Comparison of ENCODE assay signal across 12 cellular contexts in genomic region chr4:108483077-108483476, GRCh38.
DNase-seq lines count a peak whose midpoint lies in the region; ATAC-seq, FAIRE-seq and TF ChIP-seq lines count a peak whose summit lies in the region.
"Had no signal": no experiment of that assay in that cellular context is flagged by ENCODE, and none has a peak within 500 bp of the region (broad histone marks: within the 10 kb centered on the region; RNA-seq: fewer than 3 reads in every experiment).

No MANE protein-coding gene starts in this region.

- no peaks in the 10 kb centered on the region for H4K20me1 ChIP-seq in GM12878 (ENCODE audit: control insufficient read depth, insufficient read depth)

- in situ Hi-C loops in GM12878 (cut with MboI), result no loop called here

- no peaks in the 10 kb centered on the region for H3K27me3 Mint-ChIP-seq in T-helper 17 cell
- H3K27me3 Mint-ChIP-seq: progenitor cell of endocrine pancreas had no signal

- H3K36me3 Mint-ChIP-seq in T-helper 17 cell (ENCODE audit: low read depth), result no peaks in the 10 kb centered on the region

- RAD21 ChIA-PET in GM12878 (lab: Charles Lee; ENCODE audit: unreplicated experiment), result no interaction called here

- POLR2A ChIA-PET in GM12878 (lab: Charles Lee), result no interaction called here

- DNase-seq in stimulated activated CD4-positive, alpha-beta T cell treated with anti-CD3 and anti-CD28 coated beads, Interleukin-12 subunit alpha, Interleukin-12 subunit beta, amount 100 ng/mL, for 48 hours (ENCODE audit: low read depth in 2 of 3, low spot score in 1 of 3), result peak in 2 of 3 donors; percentile 24 to 31
- DNase-seq in stimulated activated CD4-positive, alpha-beta T cell treated with anti-CD3 and anti-CD28 coated beads, Interleukin-12 subunit alpha, Interleukin-12 subunit beta, amount 100 ng/mL, for 4 hours, result no peak
- DNase-seq in T-helper 17 cell, result no peak
- DNase-seq in GM12878 (ENCODE audit: low read depth, low spot score), result no peak
- peak; percentile 10 for DNase-seq in stimulated activated naive CD4-positive, alpha-beta T cell treated with Interleukin-2 at 50 U/mL for 16 hours (lab: John Stamatoyannopoulos, UW)
- DNase-seq in aorta, result no peak
- no peak for DNase-seq in T1000 (lab: John Stamatoyannopoulos, UW)
- DNase-seq: endodermal cell, NCI-H2107, upper lobe of left lung had no signal

- no peak for TF ChIP-seq EP300 in GM12878 (IDR thresholded peaks at IDR 0.05; ENCODE audit: borderline replicate concordance in 1 of 2, control insufficient read depth in 1 of 2, low read depth in 2 of 2, low read length in 2 of 2)

- H3K36me3 ChIP-seq in GM12878 (ENCODE audit: control insufficient read depth in 2 of 2, insufficient read depth in 2 of 2, low read length in 1 of 2), result no peaks in the 10 kb centered on the region
- no peaks in the 10 kb centered on the region for H3K36me3 ChIP-seq in aorta (ENCODE audit: control insufficient read depth in 1 of 2, insufficient read depth in 2 of 2, low read length in 1 of 2)
- H3K36me3 ChIP-seq: upper lobe of left lung had no signal

- FAIRE-seq in GM12878 (lab: Jason Lieb, UNC), result no peak

- no peak for TF ChIP-seq RAD21 in GM12878 (IDR thresholded peaks at IDR 0.05; ENCODE audit: insufficient read depth, low read depth, low read length)

- no TSS peak for BruUV-seq in GM12878 (replicated peaks; lab: Mats Ljungman, UMichigan)

- no peak overlapping the region for H3K4me3 ChIP-seq in GM12878
- H3K4me3 ChIP-seq in aorta (ENCODE audit: low read length in 2 of 2), result no peak overlapping the region
- H3K4me3 ChIP-seq: upper lobe of left lung had no signal

- TF ChIP-seq POLR2A in GM12878 (IDR thresholded peaks at IDR 0.05; ENCODE audit: low read depth, low read length), result no peak

- H3K79me2 ChIP-seq in GM12878 (ENCODE audit: control insufficient read depth, insufficient read depth, low read length), result no peaks in the 10 kb centered on the region

- no peak overlapping the region for H3K9ac ChIP-seq in GM12878 (ENCODE audit: control insufficient read depth, insufficient read depth, low read length)

- H3K4me3 Mint-ChIP-seq in T-helper 17 cell, result peak overlapping the region; percentile 76
- H3K4me3 Mint-ChIP-seq: endodermal cell had no signal

- H3K4me1 ChIP-seq in GM12878 (ENCODE audit: control insufficient read depth, insufficient read depth, low read length) (no peaks in the 10 kb centered on the region), aorta (ENCODE audit: control insufficient read depth in 1 of 2, insufficient read depth in 2 of 2, low read length in 2 of 2) (no peaks in the 10 kb centered on the region)

- no peak for TF ChIP-seq CTCF in GM12878 (IDR thresholded peaks at IDR 0.05 in 2 of 3, conservative IDR thresholded peaks at IDR 0.05 in 1 of 3; ENCODE audit: control insufficient read depth in 2 of 3, extremely low read depth in 1 of 3, insufficient read depth in 1 of 3, low read depth in 3 of 3, low read length in 3 of 3)

- intact Hi-C loops in GM12878 (cut with micrococcal nuclease; ENCODE audit: unreplicated experiment), result no loop called here
- intact Hi-C loops in aorta (cut with DNase I), result no loop called here

- H3K27me3 ChIP-seq in GM12878 (replicated peaks in 1 of 2; ENCODE audit: control insufficient read depth in 2 of 2, insufficient read depth in 2 of 2, low read length in 1 of 2) (no peaks in the 10 kb centered on the region), aorta (ENCODE audit: control insufficient read depth in 1 of 2, insufficient read depth in 2 of 2, low read length in 1 of 2) (no peaks in the 10 kb centered on the region)
- H3K27me3 ChIP-seq: upper lobe of left lung had no signal

- SMC1A ChIA-PET in GM12878 (lab: Charles Lee; ENCODE audit: uncharacterized antibody, unreplicated experiment), result no interaction called here

- WGBS in GM12878 (ENCODE audit: insufficient coverage, insufficient replicate concordance, low lambda C conversion rate, missing lambda C conversion rate), result 0% methylated on average over 1 of the region's 1 CpG
- WGBS in aorta, 2 donors, result 18% methylated on average over 1 of the region's 1 CpG

- H2AFZ ChIP-seq in GM12878 (ENCODE audit: control insufficient read depth, low read depth, low read length), result no peak overlapping the region

- ATAC-seq in T-helper 17 cell (peak; percentile 46), GM12878 (no peak; the same call in 2 of the 3 replicates), GM21423 (IDR thresholded peaks at IDR 0.05; ENCODE audit: unreplicated experiment) (no peak), aorta (ENCODE audit: low FRiP score) (no peak)

- H3K9me3 ChIP-seq in T-helper 17 cell (ENCODE audit: control insufficient read depth, low read length, poor library complexity, severe bottlenecking) (no peaks in the 10 kb centered on the region), GM12878 (replicated peaks; ENCODE audit: control insufficient read depth, insufficient read depth, low read length) (no peaks in the 10 kb centered on the region), aorta (ENCODE audit: control insufficient read depth, low read length) (peaks cover 1% of the 10 kb centered on the region)
- H3K9me3 ChIP-seq: upper lobe of left lung had no signal

- peaks cover 21% of the 10 kb centered on the region for H3K4me1 Mint-ChIP-seq in T-helper 17 cell

- H3K4me2 ChIP-seq in GM12878 (ENCODE audit: control insufficient read depth, insufficient read depth), result 0 out of 2 replicates have a peak overlapping the region, but pooled peaks have one; percentile 17

- CTCF ChIA-PET in GM12878 (lab: Yijun Ruan, JAX), result no interaction called here

- peak overlapping the region; percentile 45 for H3K27ac Mint-ChIP-seq in T-helper 17 cell
- H3K27ac Mint-ChIP-seq: endodermal cell had no signal

- H3K27ac ChIP-seq in GM12878 (ENCODE audit: control insufficient read depth, insufficient read depth) (no peak overlapping the region), aorta (ENCODE audit: low read depth in 1 of 2, low read length in 2 of 2) (no peak overlapping the region)
- H3K27ac ChIP-seq: upper lobe of left lung had no signal

TF ChIP-seq in GM12878, 131 proteins besides CTCF, POLR2A, EP300 and RAD21 (continues in another document):
- no peak for TF ChIP-seq SREBF2 (IDR thresholded peaks at IDR 0.05; ENCODE audit: low read length)
- TF ChIP-seq, protein P1, sequence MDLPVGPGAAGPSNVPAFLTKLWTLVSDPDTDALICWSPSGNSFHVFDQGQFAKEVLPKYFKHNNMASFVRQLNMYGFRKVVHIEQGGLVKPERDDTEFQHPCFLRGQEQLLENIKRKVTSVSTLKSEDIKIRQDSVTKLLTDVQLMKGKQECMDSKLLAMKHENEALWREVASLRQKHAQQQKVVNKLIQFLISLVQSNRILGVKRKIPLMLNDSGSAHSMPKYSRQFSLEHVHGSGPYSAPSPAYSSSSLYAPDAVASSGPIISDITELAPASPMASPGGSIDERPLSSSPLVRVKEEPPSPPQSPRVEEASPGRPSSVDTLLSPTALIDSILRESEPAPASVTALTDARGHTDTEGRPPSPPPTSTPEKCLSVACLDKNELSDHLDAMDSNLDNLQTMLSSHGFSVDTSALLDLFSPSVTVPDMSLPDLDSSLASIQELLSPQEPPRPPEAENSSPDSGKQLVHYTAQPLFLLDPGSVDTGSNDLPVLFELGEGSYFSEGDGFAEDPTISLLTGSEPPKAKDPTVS (IDR thresholded peaks at IDR 0.05; ENCODE audit: low read depth, low read length), result no peak
- no peak for TF ChIP-seq ZNF384 (IDR thresholded peaks at IDR 0.05; ENCODE audit: borderline replicate concordance, low read depth, low read length)
- TF ChIP-seq, protein P2, sequence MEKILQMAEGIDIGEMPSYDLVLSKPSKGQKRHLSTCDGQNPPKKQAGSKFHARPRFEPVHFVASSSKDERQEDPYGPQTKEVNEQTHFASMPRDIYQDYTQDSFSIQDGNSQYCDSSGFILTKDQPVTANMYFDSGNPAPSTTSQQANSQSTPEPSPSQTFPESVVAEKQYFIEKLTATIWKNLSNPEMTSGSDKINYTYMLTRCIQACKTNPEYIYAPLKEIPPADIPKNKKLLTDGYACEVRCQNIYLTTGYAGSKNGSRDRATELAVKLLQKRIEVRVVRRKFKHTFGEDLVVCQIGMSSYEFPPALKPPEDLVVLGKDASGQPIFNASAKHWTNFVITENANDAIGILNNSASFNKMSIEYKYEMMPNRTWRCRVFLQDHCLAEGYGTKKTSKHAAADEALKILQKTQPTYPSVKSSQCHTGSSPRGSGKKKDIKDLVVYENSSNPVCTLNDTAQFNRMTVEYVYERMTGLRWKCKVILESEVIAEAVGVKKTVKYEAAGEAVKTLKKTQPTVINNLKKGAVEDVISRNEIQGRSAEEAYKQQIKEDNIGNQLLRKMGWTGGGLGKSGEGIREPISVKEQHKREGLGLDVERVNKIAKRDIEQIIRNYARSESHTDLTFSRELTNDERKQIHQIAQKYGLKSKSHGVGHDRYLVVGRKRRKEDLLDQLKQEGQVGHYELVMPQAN (conservative IDR thresholded peaks at IDR 0.05), result no peak
- TF ChIP-seq ZZZ3 (IDR thresholded peaks at IDR 0.05; ENCODE audit: control insufficient read depth, insufficient read length, low read depth), result no peak
- TF ChIP-seq SP1 (IDR thresholded peaks at IDR 0.05; ENCODE audit: low read depth, low read length), result no peak
- TF ChIP-seq NFIC (IDR thresholded peaks at IDR 0.05; ENCODE audit: low read depth, low read length), result no peak
- TF ChIP-seq, protein P3, sequence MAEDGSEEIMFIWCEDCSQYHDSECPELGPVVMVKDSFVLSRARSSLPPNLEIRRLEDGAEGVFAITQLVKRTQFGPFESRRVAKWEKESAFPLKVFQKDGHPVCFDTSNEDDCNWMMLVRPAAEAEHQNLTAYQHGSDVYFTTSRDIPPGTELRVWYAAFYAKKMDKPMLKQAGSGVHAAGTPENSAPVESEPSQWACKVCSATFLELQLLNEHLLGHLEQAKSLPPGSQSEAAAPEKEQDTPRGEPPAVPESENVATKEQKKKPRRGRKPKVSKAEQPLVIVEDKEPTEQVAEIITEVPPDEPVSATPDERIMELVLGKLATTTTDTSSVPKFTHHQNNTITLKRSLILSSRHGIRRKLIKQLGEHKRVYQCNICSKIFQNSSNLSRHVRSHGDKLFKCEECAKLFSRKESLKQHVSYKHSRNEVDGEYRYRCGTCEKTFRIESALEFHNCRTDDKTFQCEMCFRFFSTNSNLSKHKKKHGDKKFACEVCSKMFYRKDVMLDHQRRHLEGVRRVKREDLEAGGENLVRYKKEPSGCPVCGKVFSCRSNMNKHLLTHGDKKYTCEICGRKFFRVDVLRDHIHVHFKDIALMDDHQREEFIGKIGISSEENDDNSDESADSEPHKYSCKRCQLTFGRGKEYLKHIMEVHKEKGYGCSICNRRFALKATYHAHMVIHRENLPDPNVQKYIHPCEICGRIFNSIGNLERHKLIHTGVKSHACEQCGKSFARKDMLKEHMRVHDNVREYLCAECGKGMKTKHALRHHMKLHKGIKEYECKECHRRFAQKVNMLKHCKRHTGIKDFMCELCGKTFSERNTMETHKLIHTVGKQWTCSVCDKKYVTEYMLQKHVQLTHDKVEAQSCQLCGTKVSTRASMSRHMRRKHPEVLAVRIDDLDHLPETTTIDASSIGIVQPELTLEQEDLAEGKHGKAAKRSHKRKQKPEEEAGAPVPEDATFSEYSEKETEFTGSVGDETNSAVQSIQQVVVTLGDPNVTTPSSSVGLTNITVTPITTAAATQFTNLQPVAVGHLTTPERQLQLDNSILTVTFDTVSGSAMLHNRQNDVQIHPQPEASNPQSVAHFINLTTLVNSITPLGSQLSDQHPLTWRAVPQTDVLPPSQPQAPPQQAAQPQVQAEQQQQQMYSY (CRISPR knock-in tag; IDR thresholded peaks at IDR 0.05), result no peak

Comparison
In these comparisons a context has a peak if more than half of its experiments do, and no peak if none do; other contexts are left out.
1. DNase-seq: peak in stimulated activated CD4-positive, alpha-beta T cell treated with anti-CD3 and anti-CD28 coated beads, Interleukin-12 subunit alpha, Interleukin-12 subunit beta, amount 100 ng/mL, for 48 hours (2 of 3) and stimulated activated naive CD4-positive, alpha-beta T cell treated with Interleukin-2 at 50 U/mL for 16 hours (single experiment); none in stimulated activated CD4-positive, alpha-beta T cell treated with anti-CD3 and anti-CD28 coated beads, Interleukin-12 subunit alpha, Interleukin-12 subunit beta, amount 100 ng/mL, for 4 hours (single experiment), T-helper 17 cell (0 of 3), GM12878 (single experiment), aorta (0 of 2) and T1000 (single experiment).